21 cellular contexts compared by ENCODE assay signal in genomic region chr6:166616261-166617226, GRCh38. TPM values are rescaled to one million over a fixed set of nuclear protein-coding genes. Genes with fewer than 3 reads are reported as not detected.
DNase-seq lines count a peak whose midpoint lies in the region; ATAC-seq, FAIRE-seq and TF ChIP-seq lines count a peak whose summit lies in the region.
"Had no signal": no experiment of that assay in that cellular context is flagged by ENCODE, and none has a peak within 500 bp of the region (broad histone marks: within the 10 kb centered on the region; RNA-seq: fewer than 3 reads in every experiment).

No MANE protein-coding gene starts in this region.

- no peak overlapping the region for H2BK20ac ChIP-seq in H9 (ENCODE audit: low read depth, low read length, poor library complexity, severe bottlenecking)

- H3K27ac Mint-ChIP-seq in H9 (peak overlapping the region in 2 of 3 experiments; percentile 40 to 88; a peak in 2 of 7 replicates), astrocyte (ENCODE audit: unreplicated experiment) (no peak overlapping the region)

- H3K9me3 Mint-ChIP-seq in H9 = no peaks in the 10 kb centered on the region
- H3K9me3 Mint-ChIP-seq in astrocyte (ENCODE audit: unreplicated experiment) = peaks cover 3% of the 10 kb centered on the region

- no peak for FAIRE-seq in astrocyte (lab: Jason Lieb, UNC)
- FAIRE-seq: A204.1, GM12878, H54 had no signal

- intact Hi-C loops in esophagus squamous epithelium (cut with DNase I) = no loop called here

- H3K4me2 ChIP-seq in H9 (ENCODE audit: insufficient read depth, insufficient read length, low read length) (no peak overlapping the region), astrocyte (ENCODE audit: low read length) (no peak overlapping the region), trophoblast cell (ENCODE audit: low read length) (no peak overlapping the region), hepatocyte (no peak overlapping the region)
- H3K4me2 ChIP-seq: BLaER1, PC-9 had no signal

- H3K4me1 Mint-ChIP-seq in H9 = peaks cover 41 to 43% of the 10 kb centered on the region in 2 experiments
- peaks cover 61% of the 10 kb centered on the region for H3K4me1 Mint-ChIP-seq in astrocyte (ENCODE audit: low read depth, unreplicated experiment)
- H3K4me1 Mint-ChIP-seq: CD8-positive, alpha-beta memory T cell had no signal

- no peak overlapping the region for H3K4ac ChIP-seq in H9 (ENCODE audit: low read depth, low read length)
- no peak overlapping the region for H3K4ac ChIP-seq in trophoblast cell (ENCODE audit: low read depth, low read length)

- H3K27me3 Mint-ChIP-seq in H9 (ENCODE audit: low read depth) = no peaks in the 10 kb centered on the region
- H3K27me3 Mint-ChIP-seq in astrocyte (ENCODE audit: low read depth, unreplicated experiment) = no peaks in the 10 kb centered on the region

- H4K5ac ChIP-seq in H9 (ENCODE audit: insufficient read length, low read depth, low read length) = no peak overlapping the region

- DNase-seq in H9 (no peak), astrocyte (ENCODE audit: low read depth) (no peak), esophagus squamous epithelium (lab: John Stamatoyannopoulos, UW) (no peak), trophoblast cell (peak; percentile 17 to 52), hepatocyte (ENCODE audit: low spot score) (no peak), COLO829 (ENCODE audit: low spot score) (no peak), DMS 273 (lab: John Stamatoyannopoulos, UW; ENCODE audit: unreplicated experiment) (no peak)
- DNase-seq: CD8-positive, alpha-beta memory T cell; GDM1; Karpas-422; MG63; NCI-H1092; NCI-H146; NCI-H2081 treated with DMSO at 0.1 percent for 48 hours; NCI-H524; PC-9 had no signal

- H2BK120ac ChIP-seq in H9 (ENCODE audit: low read depth, low read length, poor library complexity, severe bottlenecking) (no peak overlapping the region), trophoblast cell (ENCODE audit: insufficient read depth, low read length, poor library complexity) (no peak overlapping the region)

- H3K79me1 ChIP-seq in H9 (ENCODE audit: insufficient read depth, low read depth, low read length, poor library complexity, severe bottlenecking) (peaks cover 4% of the 10 kb centered on the region), trophoblast cell (ENCODE audit: low read length) (peaks cover 42% of the 10 kb centered on the region)

- H2AFZ ChIP-seq in H9 (ENCODE audit: low read length) (no peak overlapping the region), astrocyte (ENCODE audit: low read depth, low read length) (no peak overlapping the region), trophoblast cell (ENCODE audit: insufficient read depth, low read length, poor library complexity) (no peak overlapping the region), hepatocyte (no peak overlapping the region)
- H2AFZ ChIP-seq: PC-9 had no signal

- H3K4me1 ChIP-seq in H9 (ENCODE audit: insufficient read depth, low read length) (peaks cover 4% of the 10 kb centered on the region; the same call in 1 of the 2 replicates), astrocyte (ENCODE audit: insufficient read depth, low read length) (peaks cover 51% of the 10 kb centered on the region), esophagus squamous epithelium (peaks cover 15 to 76% (median 36%) of the 10 kb centered on the region in 3 donors), trophoblast cell (ENCODE audit: control insufficient read depth in 1 of 2, insufficient read depth in 2 of 2, low read length in 2 of 2) (peaks cover 59 to 61% of the 10 kb centered on the region in 2 experiments), hepatocyte (ENCODE audit: insufficient read depth) (peaks cover 38% of the 10 kb centered on the region)
- H3K4me1 ChIP-seq: BLaER1 had no signal

- H3K23me2 ChIP-seq in H9 (ENCODE audit: insufficient read length, low read depth, low read length, poor library complexity, severe bottlenecking) = no peaks in the 10 kb centered on the region

- H3K56ac ChIP-seq in H9 (ENCODE audit: insufficient read length, low read depth, low read length) = no peak overlapping the region

- no peak overlapping the region for H2AK5ac ChIP-seq in H9 (ENCODE audit: insufficient read length, low read length)
- no peak overlapping the region for H2AK5ac ChIP-seq in trophoblast cell (ENCODE audit: low read length)

- TF ChIP-seq POLR2A in esophagus squamous epithelium (IDR thresholded peaks at IDR 0.05) = no peak

- H3K79me2 ChIP-seq in H9 (ENCODE audit: insufficient read depth, low read length) = peaks cover 3% of the 10 kb centered on the region; the same call in 1 of the 2 replicates
- peaks cover 76% of the 10 kb centered on the region for H3K79me2 ChIP-seq in astrocyte (ENCODE audit: insufficient read depth, low read length)
- peaks cover 2% of the 10 kb centered on the region for H3K79me2 ChIP-seq in trophoblast cell (ENCODE audit: control insufficient read depth, insufficient read depth, low read length, poor library complexity)
- H3K79me2 ChIP-seq in hepatocyte = peaks cover 72% of the 10 kb centered on the region

- no peak for ATAC-seq in HG03378 (IDR thresholded peaks at IDR 0.05; ENCODE audit: unreplicated experiment)
- ATAC-seq: GM12878 had no signal

- H3K4me3 ChIP-seq in astrocyte (ENCODE audit: insufficient read depth, low read depth, low read length) (no peak overlapping the region), esophagus squamous epithelium (no peak overlapping the region), trophoblast cell (ENCODE audit: low read depth, low read length) (no peak overlapping the region), hepatocyte (no peak overlapping the region)
- H3K4me3 ChIP-seq: BLaER1, GM12878, MG63, PC-9 had no signal

- no peaks in the 10 kb centered on the region for H3K9me2 ChIP-seq in hepatocyte (replicated peaks; ENCODE audit: insufficient read depth)

- no peak overlapping the region for H3T11ph ChIP-seq in H9 (ENCODE audit: low read length)

- no CpG with 5 or more reads among the region's 22 CpGs for WGBS in H9 (ENCODE audit: extremely low coverage, insufficient read length, low lambda C conversion rate)
- 90 to 93% methylated on average over 19 to 22 of the region's 22 CpGs for WGBS in esophagus squamous epithelium, 2 donors
- WGBS in trophoblast cell (ENCODE audit: extremely low coverage, insufficient coverage, insufficient read length) = no CpG with 5 or more reads among the region's 22 CpGs
- 95% methylated on average over 22 of the region's 22 CpGs for WGBS in hepatocyte (ENCODE audit: low lambda C conversion rate, missing lambda C conversion rate)

- no peak overlapping the region for H3K9ac ChIP-seq in H9 (ENCODE audit: extremely low read depth, insufficient read length, low read length)
- no peak overlapping the region for H3K9ac ChIP-seq in astrocyte (ENCODE audit: low read length)
- H3K9ac ChIP-seq in trophoblast cell (ENCODE audit: low read length) = no peak overlapping the region
- H3K9ac ChIP-seq: BLaER1 had no signal

- H3K14ac ChIP-seq in H9 (ENCODE audit: insufficient read depth, low read length) = no peak overlapping the region
- H3K14ac ChIP-seq in trophoblast cell (ENCODE audit: low read length) = no peak overlapping the region

- TF ChIP-seq CTCF in H9 (conservative IDR thresholded peaks at IDR 0.05) (no peak), astrocyte (IDR thresholded peaks at IDR 0.05; ENCODE audit: insufficient read depth, low read depth, low read length) (no peak), esophagus squamous epithelium (IDR thresholded peaks at IDR 0.05) (no peak), hepatocyte (IDR thresholded peaks at IDR 0.05; ENCODE audit: poor library complexity) (no peak)

- no peak overlapping the region for H2BK12ac ChIP-seq in H9 (ENCODE audit: insufficient read length, low read depth, low read length)
- no peak overlapping the region for H2BK12ac ChIP-seq in trophoblast cell (ENCODE audit: low read length)

- no peak overlapping the region for H4K12ac ChIP-seq in trophoblast cell (ENCODE audit: low read depth, low read length)

- H3K27ac ChIP-seq in H9 (ENCODE audit: insufficient read length, low read depth, low read length) = no peak overlapping the region
- no peak overlapping the region for H3K27ac ChIP-seq in astrocyte (ENCODE audit: low read depth, low read length)
- H3K27ac ChIP-seq in esophagus squamous epithelium = peak overlapping the region in 3 of 4 donors; percentile 67 to 86 (median 78)
- no peak overlapping the region for H3K27ac ChIP-seq in trophoblast cell (ENCODE audit: low read depth, low read length)
- H3K27ac ChIP-seq in hepatocyte = no peak overlapping the region
- H3K27ac ChIP-seq: BLaER1, PC-9 had no signal

- H4K8ac ChIP-seq in H9 (replicated peaks; ENCODE audit: insufficient read length, low read depth, low read length) (no peak overlapping the region), trophoblast cell (ENCODE audit: low read depth, low read length) (no peak overlapping the region)

- H3K9me3 ChIP-seq in H9 (ENCODE audit: control insufficient read depth, low read depth, low read length) (no peaks in the 10 kb centered on the region), astrocyte (ENCODE audit: insufficient read depth, low read depth, low read length) (no peaks in the 10 kb centered on the region), esophagus squamous epithelium (no peaks in the 10 kb centered on the region), trophoblast cell (ENCODE audit: insufficient read depth, low read depth, low read length) (peaks cover 4% of the 10 kb centered on the region), hepatocyte (ENCODE audit: low read depth) (no peaks in the 10 kb centered on the region)
- H3K9me3 ChIP-seq: BLaER1, MG63 had no signal

- no peak overlapping the region for H3K4me3 Mint-ChIP-seq in H9
- peak overlapping the region; percentile 31 for H3K4me3 Mint-ChIP-seq in astrocyte (ENCODE audit: unreplicated experiment)
- H3K4me3 Mint-ChIP-seq: CD8-positive, alpha-beta memory T cell had no signal

- no peaks in the 10 kb centered on the region for H3K36me3 ChIP-seq in astrocyte (ENCODE audit: insufficient read depth, low read length)
- no peaks in the 10 kb centered on the region for H3K36me3 ChIP-seq in esophagus squamous epithelium
- H3K36me3 ChIP-seq in trophoblast cell (ENCODE audit: control insufficient read depth in 1 of 2, insufficient read depth in 2 of 2, low read length in 2 of 2) = peaks cover 7 to 8% of the 10 kb centered on the region in 2 experiments
- no peaks in the 10 kb centered on the region for H3K36me3 ChIP-seq in hepatocyte (replicated peaks; ENCODE audit: insufficient read depth, low read depth)

- H4K91ac ChIP-seq in H9 (ENCODE audit: insufficient read length, low read depth, low read length) = no peak overlapping the region
- H4K91ac ChIP-seq in trophoblast cell (ENCODE audit: low read depth, low read length) = no peak overlapping the region

- H3K18ac ChIP-seq in H9 (ENCODE audit: insufficient read length, low read depth, low read length) (no peak overlapping the region), trophoblast cell (ENCODE audit: low read length) (peak overlapping the region; percentile 12)

- no peak overlapping the region for H3K23ac ChIP-seq in H9 (ENCODE audit: insufficient read length, low read depth, low read length)
- H3K23ac ChIP-seq in trophoblast cell (ENCODE audit: low read length) = no peak overlapping the region

- H4K20me1 ChIP-seq in H9 (ENCODE audit: control insufficient read depth, insufficient read depth, insufficient read length) (no peaks in the 10 kb centered on the region), astrocyte (ENCODE audit: insufficient read depth, low read length) (no peaks in the 10 kb centered on the region), hepatocyte (ENCODE audit: insufficient read depth, poor library complexity, severe bottlenecking) (no peaks in the 10 kb centered on the region)
- H4K20me1 ChIP-seq: BLaER1 had no signal

- H3K36me3 Mint-ChIP-seq in H9 (ENCODE audit: insufficient read depth in 1 of 3, low read depth in 3 of 3) = peaks cover 8 to 21% (median 15%) of the 10 kb centered on the region in 3 experiments
- H3K36me3 Mint-ChIP-seq in astrocyte (ENCODE audit: low read depth, unreplicated experiment) = peaks cover 23% of the 10 kb centered on the region

- H3K27me3 ChIP-seq in H9 (ENCODE audit: insufficient read depth, low read length) (no peaks in the 10 kb centered on the region), astrocyte (ENCODE audit: insufficient read depth, low read length) (no peaks in the 10 kb centered on the region), esophagus squamous epithelium (no peaks in the 10 kb centered on the region), trophoblast cell (ENCODE audit: insufficient read depth, low read length) (no peaks in the 10 kb centered on the region), hepatocyte (no peaks in the 10 kb centered on the region)
- H3K27me3 ChIP-seq: BLaER1, MG63 had no signal

- H2BK5ac ChIP-seq in H9 (ENCODE audit: insufficient read length, low read length) (no peak overlapping the region), trophoblast cell (ENCODE audit: low read depth, low read length, poor library complexity) (no peak overlapping the region)

- no peak overlapping the region for H2BK15ac ChIP-seq in H9 (ENCODE audit: low read depth, low read length)

RNA-seq across cellular contexts. Expression of gene RPS6KA2, which starts 10.5 kb away (rescaled TPM):
- total RNA-seq in H9 (2021) = 10.4 and 12.3 TPM in 2 replicates
- total RNA-seq in astrocyte = 33.5 and 38.8 TPM in 2 replicates
- 10 to 100 TPM; 11.8 to 66.0 (median 19.2) TPM for total RNA-seq in esophagus squamous epithelium
- 14.3 and 15.4 TPM in 2 replicates for polyA plus RNA-seq in trophoblast cell (2013)
- 26.3 and 29.2 TPM in 2 replicates for total RNA-seq in hepatocyte
- polyA plus RNA-seq in hepatocyte = 27.7 and 34.8 TPM in 2 replicates

RNA-seq across cellular contexts. Expression of gene RAMACL, which starts 30.1 kb away (rescaled TPM):
- 0.28 and 0.29 TPM in 2 replicates for total RNA-seq in H9 (2021)
- 1.2 and 1.3 TPM in 2 replicates for total RNA-seq in astrocyte
- total RNA-seq in esophagus squamous epithelium = 1 to 10 TPM in 3 of 4 donors, under 1 TPM in 1; 0.99 to 2.7 (median 1.3) TPM
- polyA plus RNA-seq in trophoblast cell (2013) = 0.25 and 0.26 TPM in 2 replicates
- total RNA-seq in hepatocyte = 1.1 and 1.6 TPM in 2 replicates
- polyA plus RNA-seq in hepatocyte = 1.1 and 2.9 TPM in 2 replicates

Comparison
In these comparisons a context has a peak if more than half of its experiments do, and no peak if none do; other contexts are left out.
1. DNase-seq: peak in trophoblast cell (2 of 2); none in H9 (single experiment), astrocyte (single experiment), esophagus squamous epithelium (single experiment), hepatocyte (single experiment), COLO829 (single experiment) and DMS 273 (single experiment).
2. H3K27ac ChIP-seq: peak in esophagus squamous epithelium (3 of 4); none in H9 (single experiment), astrocyte (single experiment), trophoblast cell (single experiment) and hepatocyte (single experiment).